2 cellular contexts compared by ENCODE assay signal in the genomic region with DNA sequence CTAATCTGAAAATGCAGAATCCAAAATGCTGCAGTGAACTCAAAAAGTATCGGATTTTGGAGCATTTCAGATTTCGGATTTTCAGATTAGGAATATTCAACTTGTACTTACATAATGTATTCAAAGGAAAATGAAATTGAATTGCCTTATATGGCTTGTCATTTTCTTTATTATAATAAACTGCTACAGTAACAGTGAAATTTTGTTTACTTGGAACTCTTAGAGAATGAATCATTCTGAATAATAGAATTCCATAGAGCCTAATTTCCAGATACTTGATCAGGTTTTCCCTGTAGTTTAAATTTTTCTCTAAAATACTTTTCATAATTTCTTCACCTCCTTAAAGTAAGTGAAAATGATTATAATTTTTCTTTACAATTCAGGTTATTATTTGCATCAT.
TF ChIP-seq lines count a peak whose summit lies in the region.

No MANE protein-coding gene starts in this region.

TF ChIP-seq in SK-N-SH treated with all-trans-retinoic acid at 6 μM for 48 hours, 23 proteins besides CTCF, POLR2A, EP300 and RAD21 (continued from another document):
- TF ChIP-seq, protein P1, sequence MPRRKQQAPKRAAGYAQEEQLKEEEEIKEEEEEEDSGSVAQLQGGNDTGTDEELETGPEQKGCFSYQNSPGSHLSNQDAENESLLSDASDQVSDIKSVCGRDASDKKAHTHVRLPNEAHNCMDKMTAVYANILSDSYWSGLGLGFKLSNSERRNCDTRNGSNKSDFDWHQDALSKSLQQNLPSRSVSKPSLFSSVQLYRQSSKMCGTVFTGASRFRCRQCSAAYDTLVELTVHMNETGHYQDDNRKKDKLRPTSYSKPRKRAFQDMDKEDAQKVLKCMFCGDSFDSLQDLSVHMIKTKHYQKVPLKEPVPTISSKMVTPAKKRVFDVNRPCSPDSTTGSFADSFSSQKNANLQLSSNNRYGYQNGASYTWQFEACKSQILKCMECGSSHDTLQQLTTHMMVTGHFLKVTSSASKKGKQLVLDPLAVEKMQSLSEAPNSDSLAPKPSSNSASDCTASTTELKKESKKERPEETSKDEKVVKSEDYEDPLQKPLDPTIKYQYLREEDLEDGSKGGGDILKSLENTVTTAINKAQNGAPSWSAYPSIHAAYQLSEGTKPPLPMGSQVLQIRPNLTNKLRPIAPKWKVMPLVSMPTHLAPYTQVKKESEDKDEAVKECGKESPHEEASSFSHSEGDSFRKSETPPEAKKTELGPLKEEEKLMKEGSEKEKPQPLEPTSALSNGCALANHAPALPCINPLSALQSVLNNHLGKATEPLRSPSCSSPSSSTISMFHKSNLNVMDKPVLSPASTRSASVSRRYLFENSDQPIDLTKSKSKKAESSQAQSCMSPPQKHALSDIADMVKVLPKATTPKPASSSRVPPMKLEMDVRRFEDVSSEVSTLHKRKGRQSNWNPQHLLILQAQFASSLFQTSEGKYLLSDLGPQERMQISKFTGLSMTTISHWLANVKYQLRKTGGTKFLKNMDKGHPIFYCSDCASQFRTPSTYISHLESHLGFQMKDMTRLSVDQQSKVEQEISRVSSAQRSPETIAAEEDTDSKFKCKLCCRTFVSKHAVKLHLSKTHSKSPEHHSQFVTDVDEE (CRISPR knock-in tag; IDR thresholded peaks at IDR 0.05), result no peak
- TF ChIP-seq TCF4 (CRISPR knock-in tag; IDR thresholded peaks at IDR 0.05; ENCODE audit: borderline replicate concordance) (no peak), ZC3H10 (CRISPR knock-in tag; IDR thresholded peaks at IDR 0.05) (no peak), ZNF565 (CRISPR knock-in tag; conservative IDR thresholded peaks at IDR 0.05; ENCODE audit: low read depth) (no peak), ESRRG (CRISPR knock-in tag; IDR thresholded peaks at IDR 0.05) (no peak), SNAI2 (CRISPR knock-in tag; IDR thresholded peaks at IDR 0.05) (no peak), GLIS3 (CRISPR knock-in tag; IDR thresholded peaks at IDR 0.05) (no peak)
- TF ChIP-seq, protein P2, sequence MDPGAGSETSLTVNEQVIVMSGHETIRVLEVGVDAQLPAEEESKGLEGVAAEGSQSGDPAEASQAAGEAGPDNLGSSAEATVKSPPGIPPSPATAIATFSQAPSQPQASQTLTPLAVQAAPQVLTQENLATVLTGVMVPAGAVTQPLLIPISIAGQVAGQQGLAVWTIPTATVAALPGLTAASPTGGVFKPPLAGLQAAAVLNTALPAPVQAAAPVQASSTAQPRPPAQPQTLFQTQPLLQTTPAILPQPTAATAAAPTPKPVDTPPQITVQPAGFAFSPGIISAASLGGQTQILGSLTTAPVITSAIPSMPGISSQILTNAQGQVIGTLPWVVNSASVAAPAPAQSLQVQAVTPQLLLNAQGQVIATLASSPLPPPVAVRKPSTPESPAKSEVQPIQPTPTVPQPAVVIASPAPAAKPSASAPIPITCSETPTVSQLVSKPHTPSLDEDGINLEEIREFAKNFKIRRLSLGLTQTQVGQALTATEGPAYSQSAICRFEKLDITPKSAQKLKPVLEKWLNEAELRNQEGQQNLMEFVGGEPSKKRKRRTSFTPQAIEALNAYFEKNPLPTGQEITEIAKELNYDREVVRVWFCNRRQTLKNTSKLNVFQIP (CRISPR knock-in tag; IDR thresholded peaks at IDR 0.05; ENCODE audit: borderline replicate concordance, low read depth), result no peak

TF ChIP-seq in SK-N-SH, 30 proteins besides CTCF, POLR2A, EP300 and RAD21 (continued from another document):
- TF ChIP-seq FOXJ3 (CRISPR knock-in tag; IDR thresholded peaks at IDR 0.05) (no peak), FOSL2 (IDR thresholded peaks at IDR 0.05; ENCODE audit: borderline replicate concordance, low read depth) (no peak), SIN3A (IDR thresholded peaks at IDR 0.05; ENCODE audit: borderline replicate concordance, low read depth, low read length) (no peak)
- TF ChIP-seq, protein P3, sequence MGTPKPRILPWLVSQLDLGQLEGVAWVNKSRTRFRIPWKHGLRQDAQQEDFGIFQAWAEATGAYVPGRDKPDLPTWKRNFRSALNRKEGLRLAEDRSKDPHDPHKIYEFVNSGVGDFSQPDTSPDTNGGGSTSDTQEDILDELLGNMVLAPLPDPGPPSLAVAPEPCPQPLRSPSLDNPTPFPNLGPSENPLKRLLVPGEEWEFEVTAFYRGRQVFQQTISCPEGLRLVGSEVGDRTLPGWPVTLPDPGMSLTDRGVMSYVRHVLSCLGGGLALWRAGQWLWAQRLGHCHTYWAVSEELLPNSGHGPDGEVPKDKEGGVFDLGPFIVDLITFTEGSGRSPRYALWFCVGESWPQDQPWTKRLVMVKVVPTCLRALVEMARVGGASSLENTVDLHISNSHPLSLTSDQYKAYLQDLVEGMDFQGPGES (IDR thresholded peaks at IDR 0.05; ENCODE audit: low read depth, low read length), result no peak
- TF ChIP-seq, protein P4, sequence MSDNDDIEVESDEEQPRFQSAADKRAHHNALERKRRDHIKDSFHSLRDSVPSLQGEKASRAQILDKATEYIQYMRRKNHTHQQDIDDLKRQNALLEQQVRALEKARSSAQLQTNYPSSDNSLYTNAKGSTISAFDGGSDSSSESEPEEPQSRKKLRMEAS (IDR thresholded peaks at IDR 0.05; ENCODE audit: low read depth), result no peak
- TF ChIP-seq, protein P5, sequence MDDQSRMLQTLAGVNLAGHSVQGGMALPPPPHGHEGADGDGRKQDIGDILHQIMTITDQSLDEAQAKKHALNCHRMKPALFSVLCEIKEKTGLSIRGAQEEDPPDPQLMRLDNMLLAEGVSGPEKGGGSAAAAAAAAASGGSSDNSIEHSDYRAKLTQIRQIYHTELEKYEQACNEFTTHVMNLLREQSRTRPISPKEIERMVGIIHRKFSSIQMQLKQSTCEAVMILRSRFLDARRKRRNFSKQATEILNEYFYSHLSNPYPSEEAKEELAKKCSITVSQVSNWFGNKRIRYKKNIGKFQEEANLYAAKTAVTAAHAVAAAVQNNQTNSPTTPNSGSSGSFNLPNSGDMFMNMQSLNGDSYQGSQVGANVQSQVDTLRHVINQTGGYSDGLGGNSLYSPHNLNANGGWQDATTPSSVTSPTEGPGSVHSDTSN (IDR thresholded peaks at IDR 0.05), result no peak
- TF ChIP-seq, protein P6, sequence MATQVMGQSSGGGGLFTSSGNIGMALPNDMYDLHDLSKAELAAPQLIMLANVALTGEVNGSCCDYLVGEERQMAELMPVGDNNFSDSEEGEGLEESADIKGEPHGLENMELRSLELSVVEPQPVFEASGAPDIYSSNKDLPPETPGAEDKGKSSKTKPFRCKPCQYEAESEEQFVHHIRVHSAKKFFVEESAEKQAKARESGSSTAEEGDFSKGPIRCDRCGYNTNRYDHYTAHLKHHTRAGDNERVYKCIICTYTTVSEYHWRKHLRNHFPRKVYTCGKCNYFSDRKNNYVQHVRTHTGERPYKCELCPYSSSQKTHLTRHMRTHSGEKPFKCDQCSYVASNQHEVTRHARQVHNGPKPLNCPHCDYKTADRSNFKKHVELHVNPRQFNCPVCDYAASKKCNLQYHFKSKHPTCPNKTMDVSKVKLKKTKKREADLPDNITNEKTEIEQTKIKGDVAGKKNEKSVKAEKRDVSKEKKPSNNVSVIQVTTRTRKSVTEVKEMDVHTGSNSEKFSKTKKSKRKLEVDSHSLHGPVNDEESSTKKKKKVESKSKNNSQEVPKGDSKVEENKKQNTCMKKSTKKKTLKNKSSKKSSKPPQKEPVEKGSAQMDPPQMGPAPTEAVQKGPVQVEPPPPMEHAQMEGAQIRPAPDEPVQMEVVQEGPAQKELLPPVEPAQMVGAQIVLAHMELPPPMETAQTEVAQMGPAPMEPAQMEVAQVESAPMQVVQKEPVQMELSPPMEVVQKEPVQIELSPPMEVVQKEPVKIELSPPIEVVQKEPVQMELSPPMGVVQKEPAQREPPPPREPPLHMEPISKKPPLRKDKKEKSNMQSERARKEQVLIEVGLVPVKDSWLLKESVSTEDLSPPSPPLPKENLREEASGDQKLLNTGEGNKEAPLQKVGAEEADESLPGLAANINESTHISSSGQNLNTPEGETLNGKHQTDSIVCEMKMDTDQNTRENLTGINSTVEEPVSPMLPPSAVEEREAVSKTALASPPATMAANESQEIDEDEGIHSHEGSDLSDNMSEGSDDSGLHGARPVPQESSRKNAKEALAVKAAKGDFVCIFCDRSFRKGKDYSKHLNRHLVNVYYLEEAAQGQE (IDR thresholded peaks at IDR 0.05; ENCODE audit: low read depth, low read length), result no peak
